Comparison of ENCODE assay signal across 8 cellular contexts in genomic region chr3:107855710-107856109, GRCh38.
DNase-seq lines count a peak whose midpoint lies in the region; ATAC-seq and TF ChIP-seq lines count a peak whose summit lies in the region.

No MANE protein-coding gene starts in this region.

- DNase-seq in Right ventricle myocardium inferior (ENCODE audit: missing footprints) (no peak), right cardiac atrium (no peak), NCI-H1436 (lab: John Stamatoyannopoulos, UW) (peak; percentile 44), choroid plexus epithelial cell (ENCODE audit: low read depth) (peak; percentile 76), type B pancreatic cell (ENCODE audit: extremely low spot score, unreplicated experiment) (no peak)
- no peak for DNase-seq in activated CD4-positive, alpha-beta T cell treated with anti-CD3 and anti-CD28 coated beads, Interleukin-2, amount 10 ng/mL, durations not matched to agents 24 days and 14 days

- H3K27ac Mint-ChIP-seq in type B pancreatic cell: no peak overlapping the region
- no peak overlapping the region for H3K27ac Mint-ChIP-seq in activated CD4-positive, alpha-beta T cell treated with anti-CD3 and anti-CD28 coated beads, Interleukin-2, amount 10 ng/mL, durations not matched to agents 24 days and 14 days

- intact Hi-C loops in Right ventricle myocardium inferior (cut with DNase I) (no loop called here), right cardiac atrium (cut with DNase I) (no loop called here)
- intact Hi-C loops in activated CD4-positive, alpha-beta T cell treated with anti-CD3 and anti-CD28 coated beads, Interleukin-2, amount 10 ng/mL, durations not matched to agents 24 days and 14 days (cut with micrococcal nuclease): no loop called here

- no peaks in the 10 kb centered on the region for H3K9me3 ChIP-seq in right cardiac atrium (ENCODE audit: control insufficient read depth, low read length)

- peaks cover 7% of the 10 kb centered on the region for H3K36me3 Mint-ChIP-seq in type B pancreatic cell
- no peaks in the 10 kb centered on the region for H3K36me3 Mint-ChIP-seq in activated CD4-positive, alpha-beta T cell treated with anti-CD3 and anti-CD28 coated beads, Interleukin-2, amount 10 ng/mL, durations not matched to agents 24 days and 14 days (ENCODE audit: low read depth)

- peaks cover 31% of the 10 kb centered on the region for H3K27me3 Mint-ChIP-seq in type B pancreatic cell
- H3K27me3 Mint-ChIP-seq in activated CD4-positive, alpha-beta T cell treated with anti-CD3 and anti-CD28 coated beads, Interleukin-2, amount 10 ng/mL, durations not matched to agents 24 days and 14 days: peaks cover 11% of the 10 kb centered on the region

- no peak overlapping the region for H3K27ac ChIP-seq in right cardiac atrium (ENCODE audit: low read length)

- no peaks in the 10 kb centered on the region for H3K27me3 ChIP-seq in right cardiac atrium (ENCODE audit: control insufficient read depth, insufficient read depth)

- no peaks in the 10 kb centered on the region for H3K4me1 ChIP-seq in right cardiac atrium (ENCODE audit: control insufficient read depth, insufficient read depth, low read length)

- H3K4me3 ChIP-seq in right cardiac atrium (ENCODE audit: low read length): no peak overlapping the region
- H3K4me3 ChIP-seq in choroid plexus epithelial cell (ENCODE audit: low read depth, low read length): no peak overlapping the region

- peaks cover 7% of the 10 kb centered on the region for H3K9me3 Mint-ChIP-seq in type B pancreatic cell
- H3K9me3 Mint-ChIP-seq in activated CD4-positive, alpha-beta T cell treated with anti-CD3 and anti-CD28 coated beads, Interleukin-2, amount 10 ng/mL, durations not matched to agents 24 days and 14 days: no peaks in the 10 kb centered on the region

- H3K4me3 Mint-ChIP-seq in type B pancreatic cell: no peak overlapping the region
- no peak overlapping the region for H3K4me3 Mint-ChIP-seq in activated CD4-positive, alpha-beta T cell treated with anti-CD3 and anti-CD28 coated beads, Interleukin-2, amount 10 ng/mL, durations not matched to agents 24 days and 14 days

- ATAC-seq in Right ventricle myocardium inferior (peak; percentile 63), right cardiac atrium (no peak), GM21723 (IDR thresholded peaks at IDR 0.05; ENCODE audit: unreplicated experiment) (no peak), GM21423 (IDR thresholded peaks at IDR 0.05; ENCODE audit: unreplicated experiment) (no peak)

- H3K4me1 Mint-ChIP-seq in type B pancreatic cell (ENCODE audit: unreplicated experiment): peaks cover 14% of the 10 kb centered on the region
- no peaks in the 10 kb centered on the region for H3K4me1 Mint-ChIP-seq in activated CD4-positive, alpha-beta T cell treated with anti-CD3 and anti-CD28 coated beads, Interleukin-2, amount 10 ng/mL, durations not matched to agents 24 days and 14 days

- WGBS in right cardiac atrium: 73% methylated on average over 5 of the region's 5 CpGs

- peak; percentile 62 for TF ChIP-seq CTCF in choroid plexus epithelial cell (conservative IDR thresholded peaks at IDR 0.05; ENCODE audit: low read depth, low read length)
- peak; percentile 50 for TF ChIP-seq CTCF in type B pancreatic cell (conservative IDR thresholded peaks at IDR 0.05)

Comparison
In these comparisons a context has a peak if more than half of its experiments do, and no peak if none do; other contexts are left out.
1. DNase-seq: peak in NCI-H1436 (single experiment) and choroid plexus epithelial cell (single experiment); none in Right ventricle myocardium inferior (single experiment), right cardiac atrium (0 of 3), type B pancreatic cell (single experiment) and activated CD4-positive, alpha-beta T cell treated with anti-CD3 and anti-CD28 coated beads, Interleukin-2, amount 10 ng/mL, durations not matched to agents 24 days and 14 days (single experiment).